13 cellular contexts compared by ENCODE assay signal in the genomic region with DNA sequence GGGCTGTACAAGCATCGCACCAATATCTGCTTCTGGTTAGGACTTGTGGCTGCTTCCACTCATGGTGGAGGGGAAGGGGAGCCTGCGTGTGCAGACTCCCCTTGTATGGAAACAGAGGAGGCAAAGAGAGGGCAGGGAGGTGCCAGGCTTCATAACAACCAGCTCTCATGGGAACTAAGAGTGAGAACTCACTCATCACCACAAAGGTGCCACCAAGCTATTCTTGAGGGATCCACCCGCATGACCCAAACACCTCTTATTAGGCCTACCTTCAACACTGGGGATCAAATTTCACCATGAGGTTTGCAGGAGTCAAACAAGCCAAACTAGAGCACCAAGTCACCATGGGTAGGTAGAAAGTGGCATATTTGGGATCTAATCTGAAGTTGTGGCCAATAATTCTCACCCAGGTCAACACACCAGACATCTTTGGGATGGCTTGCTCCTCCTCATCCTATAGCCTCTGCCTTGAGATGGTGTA. TPM values are rescaled to one million over a fixed set of nuclear protein-coding genes. Genes with fewer than 3 reads are reported as not detected.
A peak's percentile ranks its signal among the peaks of the same experiment; 100 is the strongest.
DNase-seq lines count a peak whose midpoint lies in the region; ATAC-seq, FAIRE-seq and TF ChIP-seq lines count a peak whose summit lies in the region.
"Had no signal": no experiment of that assay in that cellular context is flagged by ENCODE, and none has a peak within 500 bp of the region (broad histone marks: within the 10 kb centered on the region; RNA-seq: fewer than 3 reads in every experiment).

No MANE protein-coding gene starts in this region.

- CTCF ChIA-PET in K562 (lab: Yijun Ruan, JAX; ENCODE audit: low intra/inter-chr PET ratio), result no interaction called here
- CTCF ChIA-PET in HepG2 (lab: Yijun Ruan, JAX; ENCODE audit: low intra/inter-chr PET ratio, low total read pairs), result no interaction called here

- peaks cover 17 to 25% of the 10 kb centered on the region in 2 donors for H3K9me3 Mint-ChIP-seq in activated naive CD4-positive, alpha-beta T cell treated with anti-CD3 and anti-CD28 coated beads, Interleukin-2, amount 50 U/mL, for 72 hours
- H3K9me3 Mint-ChIP-seq in stimulated activated naive CD8-positive, alpha-beta T cell treated with anti-CD3 and anti-CD28 coated beads, Interleukin-15, amount 100 ng/mL, for 72 hours, result peaks cover 7 to 9% of the 10 kb centered on the region in 2 donors

- H3K79me2 ChIP-seq in K562 (ENCODE audit: control insufficient read depth, insufficient read depth, low read length), result no peaks in the 10 kb centered on the region
- no peaks in the 10 kb centered on the region for H3K79me2 ChIP-seq in HepG2 (ENCODE audit: insufficient read depth, low read length)

- H3K27me3 ChIP-seq in K562 (ENCODE audit: control insufficient read depth in 2 of 2, insufficient read depth in 2 of 2, low read length in 2 of 2) (peaks cover 0 to 3% of the 10 kb centered on the region in 2 experiments; a peak in 1 of 5 replicates), HepG2 (ENCODE audit: control insufficient read depth in 1 of 2, insufficient read depth in 2 of 2, low read length in 2 of 2) (peaks cover 4 to 9% of the 10 kb centered on the region in 2 experiments; a peak in 2 of 5 replicates)
- H3K27me3 ChIP-seq: SJSA1 had no signal

- 26% methylated on average over 3 of the region's 3 CpGs for WGBS in K562 (ENCODE audit: insufficient coverage, low coverage, missing lambda C conversion rate)
- WGBS in HepG2 (ENCODE audit: low lambda C conversion rate), result 62% methylated on average over 3 of the region's 3 CpGs

- H3K4me1 Mint-ChIP-seq in stimulated activated naive CD8-positive, alpha-beta T cell treated with anti-CD3 and anti-CD28 coated beads, Interleukin-15, amount 100 ng/mL, for 72 hours, result peaks cover 55% of the 10 kb centered on the region

- FAIRE-seq in K562 (lab: Jason Lieb, UNC), result no peak
- FAIRE-seq in kidney (lab: Jason Lieb, UNC), result no peak
- FAIRE-seq in HepG2 (lab: Jason Lieb, UNC), result no peak

- no peak for TF ChIP-seq CTCF in K562 (IDR thresholded peaks at IDR 0.05 in 2 of 3, conservative IDR thresholded peaks at IDR 0.05 in 1 of 3; ENCODE audit: insufficient read depth in 2 of 3, low read depth in 1 of 3, low read length in 3 of 3)
- TF ChIP-seq CTCF in kidney (IDR thresholded peaks at IDR 0.05; ENCODE audit: borderline replicate concordance, extremely low read depth, insufficient read depth), result no peak
- no peak for TF ChIP-seq CTCF in HepG2 (CRISPR knock-in tag; IDR thresholded peaks at IDR 0.05)

- peaks cover 5 to 48% of the 10 kb centered on the region in 2 donors for H3K36me3 Mint-ChIP-seq in activated naive CD4-positive, alpha-beta T cell treated with anti-CD3 and anti-CD28 coated beads, Interleukin-2, amount 50 U/mL, for 72 hours

- H2AFZ ChIP-seq in K562 (ENCODE audit: low read depth, low read length), result no peak overlapping the region
- H2AFZ ChIP-seq in HepG2 (ENCODE audit: low read length), result no peak overlapping the region

- peak overlapping the region; percentile 37 to 78 for H3K4me3 Mint-ChIP-seq in stimulated activated naive CD8-positive, alpha-beta T cell treated with anti-CD3 and anti-CD28 coated beads, Interleukin-15, amount 100 ng/mL, for 72 hours
- H3K4me3 Mint-ChIP-seq: CD4-positive, alpha-beta memory T cell; immature natural killer cell had no signal

- intact Hi-C loops in K562 (cut with micrococcal nuclease), result no loop called here
- intact Hi-C loops in kidney (cut with DNase I), result no loop called here
- intact Hi-C loops in HepG2 (cut with micrococcal nuclease; ENCODE audit: unreplicated experiment), result no loop called here

- H4K20me1 ChIP-seq in K562 (replicated peaks; ENCODE audit: control insufficient read depth, insufficient read depth, low read length), result no peaks in the 10 kb centered on the region
- no peaks in the 10 kb centered on the region for H4K20me1 ChIP-seq in HepG2 (ENCODE audit: insufficient read depth, low read length)

- peak; percentile 23 to 31 for ATAC-seq in activated naive CD4-positive, alpha-beta T cell treated with anti-CD3 and anti-CD28 coated beads, Interleukin-2, amount 50 U/mL, for 72 hours
- ATAC-seq in HG03159 (IDR thresholded peaks at IDR 0.05; ENCODE audit: unreplicated experiment) (peak; percentile 14), K562 (no peak), HepG2 (no peak)
- ATAC-seq in stimulated activated naive CD8-positive, alpha-beta T cell treated with anti-CD3 and anti-CD28 coated beads, Interleukin-15, amount 100 ng/mL, for 72 hours, result peak; percentile 64

- TF ChIP-seq POLR2A in K562 (conservative IDR thresholded peaks at IDR 0.05) (no peak), HepG2 (IDR thresholded peaks at IDR 0.05; ENCODE audit: insufficient read depth in 1 of 2, low read depth in 2 of 2, low read length in 2 of 2) (no peak)

- H3K9me3 ChIP-seq in K562 (replicated peaks; ENCODE audit: control insufficient read depth, insufficient read depth, low read depth, low read length) (no peaks in the 10 kb centered on the region), kidney (ENCODE audit: control insufficient read depth in 1 of 2, low read length in 2 of 2) (peaks cover 0 to 3% of the 10 kb centered on the region in 2 donors), HepG2 (ENCODE audit: low read length) (no peaks in the 10 kb centered on the region)
- H3K9me3 ChIP-seq: SJSA1 had no signal

- TF ChIP-seq EP300 in K562 (IDR thresholded peaks at IDR 0.05; ENCODE audit: low read length) (no peak), HepG2 (IDR thresholded peaks at IDR 0.05; ENCODE audit: low read depth in 2 of 2, low read length in 2 of 2) (no peak), HepG2 (CRISPR knock-in tag; IDR thresholded peaks at IDR 0.05; ENCODE audit: borderline replicate concordance) (no peak)

- H3K4me1 ChIP-seq in K562 (replicated peaks in 1 of 2; ENCODE audit: control insufficient read depth in 2 of 2, insufficient read depth in 2 of 2, low read length in 2 of 2), result peaks cover 0 to 4% of the 10 kb centered on the region in 2 experiments; a peak in 2 of 5 replicates
- H3K4me1 ChIP-seq in kidney (ENCODE audit: control insufficient read depth in 1 of 2, insufficient read depth in 1 of 2, low read depth in 1 of 2, low read length in 2 of 2), result no peaks in the 10 kb centered on the region
- H3K4me1 ChIP-seq in HepG2 (ENCODE audit: insufficient read depth, low read length), result no peaks in the 10 kb centered on the region

- no peaks in the 10 kb centered on the region for H3K9me1 ChIP-seq in K562 (ENCODE audit: control insufficient read depth, insufficient read depth, low read length)

- peak overlapping the region; percentile 94 to 95 for H3K27ac Mint-ChIP-seq in activated naive CD4-positive, alpha-beta T cell treated with anti-CD3 and anti-CD28 coated beads, Interleukin-2, amount 50 U/mL, for 72 hours
- peak overlapping the region; percentile 84 to 94 for H3K27ac Mint-ChIP-seq in stimulated activated naive CD8-positive, alpha-beta T cell treated with anti-CD3 and anti-CD28 coated beads, Interleukin-15, amount 100 ng/mL, for 72 hours

- POLR2A ChIA-PET in K562 (lab: Yijun Ruan, JAX), result no interaction called here
- POLR2A ChIA-PET in HepG2 (lab: Yijun Ruan, JAX), result no interaction called here

- H3K27ac ChIP-seq in K562 (ENCODE audit: extremely low read depth, low read depth, low read length), result no peak overlapping the region
- no peak overlapping the region for H3K27ac ChIP-seq in kidney (ENCODE audit: low read depth in 2 of 2, low read length in 2 of 2)
- H3K27ac ChIP-seq in HepG2 (ENCODE audit: extremely low read length, insufficient read depth, low read length), result no peak overlapping the region
- H3K27ac ChIP-seq: SJSA1 had no signal

- H3K4me2 ChIP-seq in K562 (ENCODE audit: insufficient read depth, low read length) (no peak overlapping the region), HepG2 (ENCODE audit: low read depth, low read length) (no peak overlapping the region)

- H3K27me3 Mint-ChIP-seq in stimulated activated naive CD8-positive, alpha-beta T cell treated with anti-CD3 and anti-CD28 coated beads, Interleukin-15, amount 100 ng/mL, for 72 hours, result no peaks in the 10 kb centered on the region
- H3K27me3 Mint-ChIP-seq: CD4-positive, alpha-beta memory T cell had no signal

- H3K4me3 ChIP-seq in K562 (no peak overlapping the region), kidney (ENCODE audit: low read length in 2 of 2) (no peak overlapping the region), HepG2 (replicated peaks in 1 of 3; ENCODE audit: insufficient read depth in 1 of 3, low read depth in 2 of 3, low read length in 3 of 3) (no peak overlapping the region)
- H3K4me3 ChIP-seq: SJSA1 had no signal

- in situ Hi-C loops in K562 (cut with MboI) (no loop called here), HepG2 (cut with HindIII; ENCODE audit: extremely low pct_ligation_motif_present, low pct_unique_long_range_greater_than_20kb) (no loop called here)

- H3K9ac ChIP-seq in K562 (ENCODE audit: insufficient read depth in 1 of 2, low read depth in 2 of 2, low read length in 2 of 2), result no peak overlapping the region
- H3K9ac ChIP-seq in kidney (ENCODE audit: low read length in 2 of 2), result no peak overlapping the region
- H3K9ac ChIP-seq in HepG2 (ENCODE audit: insufficient read depth, low read depth, low read length), result no peak overlapping the region

- DNase-seq in activated naive CD4-positive, alpha-beta T cell treated with anti-CD3 and anti-CD28 coated beads, Interleukin-2, amount 50 U/mL, for 72 hours (ENCODE audit: low spot score in 2 of 2), result peak in 1 of 2 donors; percentile 14
- DNase-seq in activated naive CD4-positive, alpha-beta T cell (lab: John Stamatoyannopoulos, UW), result no peak
- no peak for DNase-seq in K562 (ENCODE audit: extremely low read depth in 1 of 4, low spot score in 3 of 4)
- DNase-seq in stimulated activated naive CD8-positive, alpha-beta T cell treated with anti-CD3 and anti-CD28 coated beads, Interleukin-15, amount 100 ng/mL, for 72 hours, result peak in 1 of 2 donors; percentile 33
- DNase-seq in kidney, result no peak
- no peak for DNase-seq in NCI-H345 treated with DMSO at 0.1 percent for 48 hours (lab: John Stamatoyannopoulos, UW; ENCODE audit: unreplicated experiment)
- no peak for DNase-seq in HepG2 (ENCODE audit: low spot score)
- DNase-seq: CD4-positive, alpha-beta memory T cell; immature natural killer cell; NCI-H82; stimulated activated CD4-positive, alpha-beta T cell treated with anti-CD3 and anti-CD28 coated beads, Interleukin-4, amount 100 ng/mL, for 1 hour had no signal

- H3K36me3 ChIP-seq in K562 (ENCODE audit: control insufficient read depth, insufficient read depth, low read length) (no peaks in the 10 kb centered on the region), kidney (ENCODE audit: control insufficient read depth in 1 of 2, insufficient read depth in 2 of 2, low read length in 2 of 2) (no peaks in the 10 kb centered on the region), HepG2 (replicated peaks in 1 of 2; ENCODE audit: control insufficient read depth in 1 of 2, insufficient read depth in 2 of 2, low read length in 2 of 2) (no peaks in the 10 kb centered on the region)
- H3K36me3 ChIP-seq: SJSA1 had no signal

- BruUV-seq in K562 (replicated peaks; lab: Mats Ljungman, UMichigan), result no TSS peak
- BruUV-seq in HepG2 (replicated peaks; lab: Mats Ljungman, UMichigan), result no TSS peak

- TF ChIP-seq RAD21 in K562 (CRISPR knock-in tag; conservative IDR thresholded peaks at IDR 0.05 in 1 of 2, IDR thresholded peaks at IDR 0.05 in 1 of 2) (no peak), HepG2 (CRISPR knock-in tag; IDR thresholded peaks at IDR 0.05) (no peak)

RNA-seq across cellular contexts. Expression of a gene that starts 46.4 kb away (rescaled TPM):
- total RNA-seq in activated naive CD4-positive, alpha-beta T cell treated with anti-CD3 and anti-CD28 coated beads, Interleukin-2, amount 50 U/mL, for 72 hours, result 1 to 10 TPM; 1.2 to 3.9 TPM
- not detected in 2 replicates for total RNA-seq in K562 (2011; cell fraction: chromatin; rRNA removed; ENCODE audit: low replicate concordance)
- not detected in 2 replicates for total RNA-seq in K562 (2011; cell fraction: nucleolus; rRNA removed)
- total RNA-seq in K562 (2011; cell fraction: nucleoplasm; rRNA removed), result not detected in 2 replicates
- total RNA-seq in K562 (2014; rRNA removed) (0.20 TPM in 1 of 2 replicates, not detected in the other), K562 (2014; rRNA removed; fragmentation: Illumina TruSeq; extraction: Trizol) (0.04 and 0.16 TPM in 2 replicates), K562 (2015; rRNA removed; fragmentation: Illumina TruSeq; extraction: Trizol) (0.25 and 0.26 TPM in 2 replicates), K562 (2021) (0.35 and 0.45 TPM in 2 replicates), kidney (4.6 TPM), HepG2 (2016; rRNA removed; fragmentation: Illumina TruSeq; extraction: Trizol) (not detected in 2 replicates)
- polyA plus RNA-seq in K562 (2011; rRNA removed) (not detected in 2 replicates), K562 (2014; fragmentation: Illumina TruSeq; extraction: Trizol) (0.08 and 0.15 TPM in 2 replicates), K562 (2014; fragmentation: Nextera tagmentation; extraction: Ambion mirVana) (under 1 TPM; 0.08 TPM), K562 (2014; rRNA removed) (0.18 TPM in 1 of 2 replicates, not detected in the other), kidney (ENCODE audit: insufficient read depth, low read depth, low replicate concordance) (0.54 TPM), HepG2 (2011; rRNA removed) (not detected in 2 replicates)
- polyA plus RNA-seq in K562 (2011; cell fraction: cytosol; rRNA removed), result not detected in 2 replicates
- polyA plus RNA-seq in K562 (2011; cell fraction: nucleus; rRNA removed), result not detected in 2 replicates
- polyA plus RNA-seq in K562 (2012), result 0.10 and 0.78 TPM in 2 replicates
- polyA minus RNA-seq in K562 (2011; rRNA and poly(A)+ RNA removed), result not detected in 2 replicates
- not detected in 2 replicates for polyA minus RNA-seq in K562 (2011; cell fraction: cytosol; rRNA and poly(A)+ RNA removed)
- not detected in 2 replicates for polyA minus RNA-seq in K562 (2011; cell fraction: nucleus; rRNA and poly(A)+ RNA removed)
- not detected in 2 replicates for total RNA-seq in HepG2 (2016; cell fraction: cytosol; rRNA removed; fragmentation: Illumina TruSeq; extraction: Trizol; ENCODE audit: low read depth)
- total RNA-seq in HepG2 (2016; cell fraction: insoluble cytoplasmic fraction; rRNA removed; fragmentation: Illumina TruSeq; extraction: Trizol), result not detected in 2 replicates
- total RNA-seq in HepG2 (2016; cell fraction: membrane; rRNA removed; fragmentation: Illumina TruSeq; extraction: Trizol), result not detected in 2 replicates
- not detected in 2 replicates for total RNA-seq in HepG2 (2016; cell fraction: nucleus; rRNA removed; fragmentation: Illumina TruSeq; extraction: Trizol)
- not detected in 2 replicates for polyA plus RNA-seq in HepG2 (2011; cell fraction: cytosol; rRNA removed)
- polyA plus RNA-seq in HepG2 (2011; cell fraction: nucleus; rRNA removed), result not detected in 2 replicates
- polyA plus RNA-seq in HepG2 (2012), result not detected in 2 replicates
- polyA plus RNA-seq in HepG2 (2016; cell fraction: cytosol; fragmentation: Illumina TruSeq; extraction: Trizol; ENCODE audit: low read depth), result not detected in 2 replicates
- not detected in 2 replicates for polyA plus RNA-seq in HepG2 (2016; cell fraction: insoluble cytoplasmic fraction; fragmentation: Illumina TruSeq; extraction: Trizol; ENCODE audit: low read depth)
- not detected in 2 replicates for polyA plus RNA-seq in HepG2 (2016; cell fraction: membrane; fragmentation: Illumina TruSeq; extraction: Trizol; ENCODE audit: low read depth)
- polyA plus RNA-seq in HepG2 (2016; cell fraction: nucleus; fragmentation: Illumina TruSeq; extraction: Trizol; ENCODE audit: insufficient read depth, low read depth), result not detected in 2 replicates
- 0.36 TPM in 1 of 2 replicates, not detected in the other for polyA minus RNA-seq in HepG2 (2011; rRNA and poly(A)+ RNA removed; ENCODE audit: low replicate concordance)
- not detected in 2 replicates for polyA minus RNA-seq in HepG2 (2011; cell fraction: cytosol; rRNA and poly(A)+ RNA removed)
- polyA minus RNA-seq in HepG2 (2011; cell fraction: nucleus; rRNA and poly(A)+ RNA removed), result not detected in 2 replicates
- total RNA-seq: CD4-positive, alpha-beta memory T cell had no signal

Comparison
In these comparisons a context has a peak if more than half of its experiments do, and no peak if none do; other contexts are left out.
1. ATAC-seq: peak in activated naive CD4-positive, alpha-beta T cell treated with anti-CD3 and anti-CD28 coated beads, Interleukin-2, amount 50 U/mL, for 72 hours (2 of 2), HG03159 (single experiment) and stimulated activated naive CD8-positive, alpha-beta T cell treated with anti-CD3 and anti-CD28 coated beads, Interleukin-15, amount 100 ng/mL, for 72 hours (single experiment); none in K562 (single experiment) and HepG2 (single experiment).